In the genomic region with DNA sequence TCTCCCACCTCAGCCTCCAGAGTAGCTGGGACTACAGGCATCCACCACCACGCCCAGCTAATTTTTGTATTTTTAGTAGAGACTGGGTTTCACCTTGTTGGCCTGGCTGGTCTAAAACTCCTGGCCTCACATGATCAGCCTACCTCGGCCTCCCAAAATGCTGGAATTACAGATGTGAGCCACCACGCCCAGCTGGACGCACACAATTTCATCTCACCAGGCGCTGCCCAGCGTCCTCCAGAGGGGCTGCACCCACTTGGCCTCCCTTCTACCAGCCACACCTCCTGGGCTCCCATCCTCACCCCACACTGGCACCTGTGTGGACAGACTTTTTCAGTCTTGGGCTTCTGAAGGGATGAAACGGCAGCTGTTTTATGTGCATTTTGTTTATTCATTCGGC, we compare ENCODE assay signal across 19 cellular contexts. TPM values are rescaled to one million over a fixed set of nuclear protein-coding genes. Genes with fewer than 3 reads are reported as not detected.
DNase-seq lines count a peak whose midpoint lies in the region; TF ChIP-seq lines count a peak whose summit lies in the region.
"Had no signal": no experiment of that assay in that cellular context is flagged by ENCODE, and none has a peak within 500 bp of the region (broad histone marks: within the 10 kb centered on the region; RNA-seq: fewer than 3 reads in every experiment).

No MANE protein-coding gene starts in this region.

- H3K27ac ChIP-seq in RWPE1 (0 out of 2 replicates have a peak overlapping the region, but pooled peaks have one; percentile 2), suprapubic skin (no peak overlapping the region), coronary artery (no peak overlapping the region)
- H3K27ac ChIP-seq: A549, Peyer's patch had no signal

- CTCF ChIA-PET in activated naive CD4-positive, alpha-beta T cell treated with anti-CD3 and anti-CD28 coated beads, Interleukin-2, amount 10 ng/mL, durations not matched to agents 7 days and 5 days (lab: Charles Lee), result no interaction called here
- CTCF ChIA-PET in RWPE1 (lab: Yijun Ruan, JAX), result no interaction called here

- H3K4me3 ChIP-seq in suprapubic skin (no peak overlapping the region), coronary artery (no peak overlapping the region)
- H3K4me3 ChIP-seq: A549, GM23338, Peyer's patch had no signal

- no peak for DNase-seq in activated naive CD4-positive, alpha-beta T cell treated with anti-CD3 and anti-CD28 coated beads, Interleukin-2, amount 10 ng/mL, durations not matched to agents 7 days and 5 days
- no peak for DNase-seq in RWPE1 (ENCODE audit: low spot score)
- DNase-seq in osteocyte (ENCODE audit: extremely low spot score, unreplicated experiment), result no peak
- DNase-seq in suprapubic skin (ENCODE audit: low spot score in 2 of 2), result peak; percentile 23 to 31
- no peak for DNase-seq in coronary artery (ENCODE audit: low spot score)
- no peak for DNase-seq in NCI-H1092 treated with DMSO at 0.1 percent for 48 hours (lab: John Stamatoyannopoulos, UW)
- DNase-seq in nephron progenitor cell, result no peak
- DNase-seq: Calu3; CD8-positive, alpha-beta T cell; GF-D8; MM.1S; NCI-H1105; NCI-H2081 treated with DMSO at 0.1 percent for 48 hours; NCI-H446 treated with DMSO at 0.1 percent for 48 hours; NK-92 treated with Interleukin-12 subunit alpha and Interleukin-12 subunit beta, amount 100 ng/mL, for 24 hours had no signal

- H3K4me1 ChIP-seq in suprapubic skin, result peaks cover 18% of the 10 kb centered on the region

- TF ChIP-seq CTCF in RWPE1 (conservative IDR thresholded peaks at IDR 0.05; ENCODE audit: low read depth), result no peak
- TF ChIP-seq CTCF in osteocyte (IDR thresholded peaks at IDR 0.05), result no peak
- no peak for TF ChIP-seq CTCF in suprapubic skin (IDR thresholded peaks at IDR 0.05)
- TF ChIP-seq CTCF in coronary artery (IDR thresholded peaks at IDR 0.05), result no peak
- no peak for TF ChIP-seq CTCF in nephron progenitor cell (IDR thresholded peaks at IDR 0.05)

- H3K4me1 Mint-ChIP-seq in activated naive CD4-positive, alpha-beta T cell treated with anti-CD3 and anti-CD28 coated beads, Interleukin-2, amount 50 U/mL, for 24 hours, result peaks cover 8% of the 10 kb centered on the region
- H3K4me1 Mint-ChIP-seq in activated naive CD4-positive, alpha-beta T cell treated with anti-CD3 and anti-CD28 coated beads, Interleukin-2, amount 10 ng/mL, durations not matched to agents 7 days and 5 days, result peaks cover 25% of the 10 kb centered on the region
- H3K4me1 Mint-ChIP-seq in osteocyte (ENCODE audit: unreplicated experiment) (peaks cover 28% of the 10 kb centered on the region), nephron progenitor cell (peaks cover 36% of the 10 kb centered on the region)

- no peaks in the 10 kb centered on the region for H3K27me3 Mint-ChIP-seq in activated naive CD4-positive, alpha-beta T cell treated with anti-CD3 and anti-CD28 coated beads, Interleukin-2, amount 50 U/mL, for 24 hours
- no peaks in the 10 kb centered on the region for H3K27me3 Mint-ChIP-seq in activated naive CD4-positive, alpha-beta T cell treated with anti-CD3 and anti-CD28 coated beads, Interleukin-2, amount 10 ng/mL, durations not matched to agents 7 days and 5 days
- no peaks in the 10 kb centered on the region for H3K27me3 Mint-ChIP-seq in osteocyte (ENCODE audit: unreplicated experiment)
- H3K27me3 Mint-ChIP-seq in nephron progenitor cell (ENCODE audit: low read depth, poor library complexity), result peaks cover 15% of the 10 kb centered on the region

- H3K27me3 ChIP-seq in suprapubic skin, result no peaks in the 10 kb centered on the region
- H3K27me3 ChIP-seq: Peyer's patch had no signal

- TF ChIP-seq POLR2A in suprapubic skin (IDR thresholded peaks at IDR 0.05), result no peak

- H3K27ac Mint-ChIP-seq in activated naive CD4-positive, alpha-beta T cell treated with anti-CD3 and anti-CD28 coated beads, Interleukin-2, amount 50 U/mL, for 24 hours, result peak overlapping the region; percentile 41
- H3K27ac Mint-ChIP-seq in activated naive CD4-positive, alpha-beta T cell treated with anti-CD3 and anti-CD28 coated beads, Interleukin-2, amount 10 ng/mL, durations not matched to agents 7 days and 5 days, result no peak overlapping the region
- H3K27ac Mint-ChIP-seq in osteocyte (ENCODE audit: unreplicated experiment) (peak overlapping the region; percentile 18), nephron progenitor cell (no peak overlapping the region)
- H3K27ac Mint-ChIP-seq: CD8-positive, alpha-beta T cell; GM23338 had no signal

- POLR2A ChIA-PET in RWPE1 (lab: Yijun Ruan, JAX; ENCODE audit: low non-redundant PET), result interaction anchor here (0.6 kb wide), 1 partner anchor 121 kb away, joined by 3 read pairs; no protein-coding TSS in a partner anchor

- TF ChIP-seq EP300 in suprapubic skin (IDR thresholded peaks at IDR 0.05), result no peak

- no peaks in the 10 kb centered on the region for H3K9me3 ChIP-seq in suprapubic skin
- H3K9me3 ChIP-seq: A549, Peyer's patch had no signal

- WGBS in suprapubic skin, result 87% methylated on average over 8 of the region's 8 CpGs

- H3K9me3 Mint-ChIP-seq in activated naive CD4-positive, alpha-beta T cell treated with anti-CD3 and anti-CD28 coated beads, Interleukin-2, amount 50 U/mL, for 24 hours, result no peaks in the 10 kb centered on the region
- H3K9me3 Mint-ChIP-seq in activated naive CD4-positive, alpha-beta T cell treated with anti-CD3 and anti-CD28 coated beads, Interleukin-2, amount 10 ng/mL, durations not matched to agents 7 days and 5 days, result no peaks in the 10 kb centered on the region
- H3K9me3 Mint-ChIP-seq in osteocyte (ENCODE audit: unreplicated experiment) (no peaks in the 10 kb centered on the region), nephron progenitor cell (no peaks in the 10 kb centered on the region)
- H3K9me3 Mint-ChIP-seq: CD8-positive, alpha-beta T cell had no signal

- H3K36me3 ChIP-seq in suprapubic skin, result no peaks in the 10 kb centered on the region
- H3K36me3 ChIP-seq: Peyer's patch had no signal

- no peak overlapping the region for H3K4me3 Mint-ChIP-seq in activated naive CD4-positive, alpha-beta T cell treated with anti-CD3 and anti-CD28 coated beads, Interleukin-2, amount 50 U/mL, for 24 hours
- no peak overlapping the region for H3K4me3 Mint-ChIP-seq in activated naive CD4-positive, alpha-beta T cell treated with anti-CD3 and anti-CD28 coated beads, Interleukin-2, amount 10 ng/mL, durations not matched to agents 7 days and 5 days
- no peak overlapping the region for H3K4me3 Mint-ChIP-seq in osteocyte (ENCODE audit: unreplicated experiment)
- no peak overlapping the region for H3K4me3 Mint-ChIP-seq in nephron progenitor cell
- H3K4me3 Mint-ChIP-seq: CD8-positive, alpha-beta T cell; GM23338 had no signal

- H3K36me3 Mint-ChIP-seq in activated naive CD4-positive, alpha-beta T cell treated with anti-CD3 and anti-CD28 coated beads, Interleukin-2, amount 50 U/mL, for 24 hours, result no peaks in the 10 kb centered on the region
- H3K36me3 Mint-ChIP-seq in activated naive CD4-positive, alpha-beta T cell treated with anti-CD3 and anti-CD28 coated beads, Interleukin-2, amount 10 ng/mL, durations not matched to agents 7 days and 5 days, result peaks cover 8% of the 10 kb centered on the region
- H3K36me3 Mint-ChIP-seq in osteocyte (ENCODE audit: unreplicated experiment), result peaks cover 9% of the 10 kb centered on the region
- H3K36me3 Mint-ChIP-seq in nephron progenitor cell (ENCODE audit: low read depth), result no peaks in the 10 kb centered on the region

RNA-seq across cellular contexts. Expression of a gene that starts 3.8 kb away (rescaled TPM):
- total RNA-seq in osteocyte (70.0 and 81.4 TPM in 2 replicates), suprapubic skin (100 to 1,000 TPM in 1 of 4 donors, 10 to 100 TPM in 3; 68.9 to 199 (median 83.4) TPM)

Comparison
In these comparisons a context has a peak if more than half of its experiments do, and no peak if none do; other contexts are left out.
1. H3K27ac Mint-ChIP-seq: peak in activated naive CD4-positive, alpha-beta T cell treated with anti-CD3 and anti-CD28 coated beads, Interleukin-2, amount 50 U/mL, for 24 hours (single experiment) and osteocyte (single experiment); none in activated naive CD4-positive, alpha-beta T cell treated with anti-CD3 and anti-CD28 coated beads, Interleukin-2, amount 10 ng/mL, durations not matched to agents 7 days and 5 days (single experiment) and nephron progenitor cell (single experiment).
2. DNase-seq: peak in suprapubic skin (2 of 2); none in activated naive CD4-positive, alpha-beta T cell treated with anti-CD3 and anti-CD28 coated beads, Interleukin-2, amount 10 ng/mL, durations not matched to agents 7 days and 5 days (single experiment), RWPE1 (single experiment), osteocyte (single experiment), coronary artery (single experiment), NCI-H1092 treated with DMSO at 0.1 percent for 48 hours (single experiment) and nephron progenitor cell (single experiment).